In the genomic region with DNA sequence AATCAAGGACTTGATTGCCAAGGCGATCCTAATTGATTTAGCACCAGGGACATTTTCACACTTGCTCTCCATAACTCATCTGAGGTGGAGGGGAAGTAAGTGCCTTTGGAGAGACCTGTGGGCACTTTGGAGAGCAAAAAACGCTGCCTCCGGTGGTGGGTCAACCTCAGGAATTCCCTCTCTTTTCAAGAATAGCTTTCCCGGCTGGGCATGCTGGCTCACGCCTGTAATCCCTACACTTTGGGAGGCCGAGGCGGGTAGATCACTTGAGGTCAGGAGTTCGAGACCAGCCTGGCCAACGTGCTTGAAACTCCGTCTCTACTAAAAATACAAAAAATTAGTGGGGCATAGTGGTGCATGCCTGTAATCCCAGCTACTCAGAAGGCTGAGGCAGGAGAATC, we compare ENCODE assay signal across 10 cellular contexts. TPM values are rescaled to one million over a fixed set of nuclear protein-coding genes. Genes with fewer than 3 reads are reported as not detected.
DNase-seq lines count a peak whose midpoint lies in the region; ATAC-seq and TF ChIP-seq lines count a peak whose summit lies in the region.
"Had no signal": no experiment of that assay in that cellular context is flagged by ENCODE, and none has a peak within 500 bp of the region (broad histone marks: within the 10 kb centered on the region; RNA-seq: fewer than 3 reads in every experiment).

No MANE protein-coding gene starts in this region.

- peaks cover 58% of the 10 kb centered on the region for H3K4me1 Mint-ChIP-seq in activated naive CD4-positive, alpha-beta T cell treated with anti-CD3 and anti-CD28 coated beads for 36 hours (ENCODE audit: low read depth)
- H3K4me1 Mint-ChIP-seq in activated CD8-positive, alpha-beta T cell treated with anti-CD3 and anti-CD28 coated beads, Interleukin-2, amount 10 ng/mL, durations not matched to agents 7 days and 5 days (ENCODE audit: low read depth) = peaks cover 70% of the 10 kb centered on the region

- POLR2A ChIA-PET in activated CD8-positive, alpha-beta T cell treated with anti-CD3 and anti-CD28 coated beads, Interleukin-2, amount 10 ng/mL, durations not matched to agents 7 days and 5 days (lab: Charles Lee) = interaction anchor here (1.3 to 10.2 kb wide), 2 partner anchors 37 to 49 kb away, joined by 5 to 292 read pairs; partner anchors contain the start of gene PRPS1

- TF ChIP-seq CTCF in tibial artery (IDR thresholded peaks at IDR 0.05) = no peak

- intact Hi-C loops in activated naive CD4-positive, alpha-beta T cell treated with anti-CD3 and anti-CD28 coated beads for 36 hours (cut with micrococcal nuclease) = loop anchor here (2.0 kb wide), 1 partner anchor 171 kb away; no protein-coding TSS in a partner anchor
- intact Hi-C loops in tibial artery (cut with DNase I; ENCODE audit: low total_unique reads) = loop anchor here (5.0 kb wide), 1 partner anchor 35 kb away; no protein-coding TSS in a partner anchor

- CTCF ChIA-PET in activated naive CD4-positive, alpha-beta T cell treated with anti-CD3 and anti-CD28 coated beads for 36 hours (lab: Charles Lee) = interaction anchor here (2.0 to 9.8 kb wide), 2 partner anchors 41 to 99 kb away, joined by 10 to 171 read pairs; partner anchors contain the start of genes NCBP2L and TSC22D3
- CTCF ChIA-PET in activated CD8-positive, alpha-beta T cell treated with anti-CD3 and anti-CD28 coated beads, Interleukin-2, amount 10 ng/mL, durations not matched to agents 7 days and 5 days (lab: Charles Lee) = interaction anchor here (0.9 to 8.1 kb wide), 6 partner anchors 18 to 100 kb away, joined by 3 to 308 read pairs (median 4); partner anchors contain the start of genes NCBP2L and PRPS1

- no peak for DNase-seq in activated naive CD4-positive, alpha-beta T cell treated with anti-CD3 and anti-CD28 coated beads for 36 hours
- no peak for DNase-seq in activated naive CD4-positive, alpha-beta T cell treated with Interleukin-2 at 50 U/mL for 16 hours
- no peak for DNase-seq in activated CD8-positive, alpha-beta T cell treated with anti-CD3 and anti-CD28 coated beads, Interleukin-2, amount 10 ng/mL, durations not matched to agents 7 days and 5 days
- DNase-seq in iris pigment epithelial cell (ENCODE audit: low read depth) (peak; percentile 42), tibial artery (peak in 1 of 2 donors; percentile 77), NCI-H1092 (lab: John Stamatoyannopoulos, UW) (no peak), nucleus accumbens (lab: John Stamatoyannopoulos, UW) (no peak)
- no peak for DNase-seq in stimulated activated CD4-positive, alpha-beta T cell treated with anti-CD3 and anti-CD28 coated beads, Interleukin-2, amount 100 ng/mL, for 24 hours
- DNase-seq: DND-41 had no signal

- H3K9me3 Mint-ChIP-seq in activated naive CD4-positive, alpha-beta T cell treated with anti-CD3 and anti-CD28 coated beads for 36 hours = no peaks in the 10 kb centered on the region
- no peaks in the 10 kb centered on the region for H3K9me3 Mint-ChIP-seq in activated CD8-positive, alpha-beta T cell treated with anti-CD3 and anti-CD28 coated beads, Interleukin-2, amount 10 ng/mL, durations not matched to agents 7 days and 5 days (ENCODE audit: insufficient read depth)
- H3K9me3 Mint-ChIP-seq: type B pancreatic cell had no signal

- peak overlapping the region; percentile 38 to 39 for H3K4me3 ChIP-seq in tibial artery

- no peaks in the 10 kb centered on the region for H3K36me3 ChIP-seq in tibial artery

- no peaks in the 10 kb centered on the region for H3K9me3 ChIP-seq in tibial artery

- peak overlapping the region; percentile 88 for H3K4me3 Mint-ChIP-seq in activated naive CD4-positive, alpha-beta T cell treated with anti-CD3 and anti-CD28 coated beads for 36 hours
- H3K4me3 Mint-ChIP-seq in activated CD8-positive, alpha-beta T cell treated with anti-CD3 and anti-CD28 coated beads, Interleukin-2, amount 10 ng/mL, durations not matched to agents 7 days and 5 days = peak overlapping the region; percentile 80

- no peak for ATAC-seq in activated CD8-positive, alpha-beta T cell treated with anti-CD3 and anti-CD28 coated beads, Interleukin-2, amount 10 ng/mL, durations not matched to agents 7 days and 5 days

- no peaks in the 10 kb centered on the region for H3K36me3 Mint-ChIP-seq in activated naive CD4-positive, alpha-beta T cell treated with anti-CD3 and anti-CD28 coated beads for 36 hours (ENCODE audit: low read depth)
- H3K36me3 Mint-ChIP-seq in activated CD8-positive, alpha-beta T cell treated with anti-CD3 and anti-CD28 coated beads, Interleukin-2, amount 10 ng/mL, durations not matched to agents 7 days and 5 days (ENCODE audit: low read depth) = no peaks in the 10 kb centered on the region
- H3K36me3 Mint-ChIP-seq: type B pancreatic cell had no signal

- no peaks in the 10 kb centered on the region for H3K27me3 Mint-ChIP-seq in activated naive CD4-positive, alpha-beta T cell treated with anti-CD3 and anti-CD28 coated beads for 36 hours (ENCODE audit: low read depth)
- no peaks in the 10 kb centered on the region for H3K27me3 Mint-ChIP-seq in activated CD8-positive, alpha-beta T cell treated with anti-CD3 and anti-CD28 coated beads, Interleukin-2, amount 10 ng/mL, durations not matched to agents 7 days and 5 days (ENCODE audit: low read depth)

- H3K27me3 ChIP-seq in tibial artery = no peaks in the 10 kb centered on the region

- peaks cover 0 to 72% (median 14%) of the 10 kb centered on the region in 4 donors for H3K4me1 ChIP-seq in tibial artery

- H3K27ac ChIP-seq in tibial artery = peak overlapping the region; percentile 94 to 96

- H3K27ac Mint-ChIP-seq in activated naive CD4-positive, alpha-beta T cell treated with anti-CD3 and anti-CD28 coated beads for 36 hours = peak overlapping the region; percentile 94
- H3K27ac Mint-ChIP-seq in activated CD8-positive, alpha-beta T cell treated with anti-CD3 and anti-CD28 coated beads, Interleukin-2, amount 10 ng/mL, durations not matched to agents 7 days and 5 days = peak overlapping the region; percentile 85

RNA-seq across cellular contexts. Expression of gene PRPS1, which starts 49.2 kb away (rescaled TPM):
- 100 to 1,000 TPM; 195 to 196 TPM for total RNA-seq in activated naive CD4-positive, alpha-beta T cell treated with anti-CD3 and anti-CD28 coated beads for 36 hours
- 10 to 100 TPM; 69.8 to 71.3 TPM for total RNA-seq in activated CD8-positive, alpha-beta T cell treated with anti-CD3 and anti-CD28 coated beads, Interleukin-2, amount 10 ng/mL, durations not matched to agents 7 days and 5 days
